ENCODE assay signal across 27 cellular contexts in the genomic region with DNA sequence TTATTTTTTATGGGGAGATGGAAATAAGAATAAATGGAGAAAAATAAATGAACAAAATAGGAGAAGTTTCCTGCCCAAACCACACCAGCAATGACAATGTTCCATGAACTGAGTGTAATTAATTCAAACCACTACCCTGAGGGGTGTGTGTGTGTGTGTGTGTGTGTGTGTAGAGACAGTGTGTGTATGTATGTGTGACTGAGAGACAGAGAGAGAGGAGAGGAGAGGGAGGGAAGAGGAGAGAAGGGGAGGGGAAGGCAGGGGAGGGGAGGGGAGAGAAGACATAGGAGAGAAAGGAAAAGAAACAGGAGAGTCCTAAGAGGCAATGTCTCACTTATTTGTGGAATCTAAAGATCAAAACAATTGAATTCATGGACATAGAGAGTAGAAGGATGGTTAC.
DNase-seq lines count a peak whose midpoint lies in the region; ATAC-seq, FAIRE-seq and TF ChIP-seq lines count a peak whose summit lies in the region.
"Had no signal": no experiment of that assay in that cellular context is flagged by ENCODE, and none has a peak within 500 bp of the region (broad histone marks: within the 10 kb centered on the region; RNA-seq: fewer than 3 reads in every experiment).

No MANE protein-coding gene starts in this region.

- H3K4me2 ChIP-seq in HepG2 (ENCODE audit: low read depth, low read length), result no peak overlapping the region; the same call in 1 of the 2 replicates
- H3K4me2 ChIP-seq in OCI-LY3 (ENCODE audit: low read length), result peak overlapping the region; percentile 38

- ATAC-seq in HepG2, result no peak
- no peak for ATAC-seq in right lobe of liver
- ATAC-seq in heart left ventricle, result no peak
- ATAC-seq in GM21723 (IDR thresholded peaks at IDR 0.05; ENCODE audit: unreplicated experiment), result no peak
- ATAC-seq: GM12878, HCT116, Panc1 had no signal

- H3K4me1 ChIP-seq in HepG2 (ENCODE audit: insufficient read depth, low read length) (peaks cover 33% of the 10 kb centered on the region), right lobe of liver (no peaks in the 10 kb centered on the region), OCI-LY3 (ENCODE audit: low read length) (peaks cover 57% of the 10 kb centered on the region), heart left ventricle (peaks cover 0 to 20% (median 8%) of the 10 kb centered on the region in 12 donors)
- H3K4me1 ChIP-seq: BE2C had no signal

- DNase-seq in NCI-H1105 treated with DMSO at 0.1 percent for 48 hours (lab: John Stamatoyannopoulos, UW), result peak; percentile 32
- DNase-seq in NCI-H1105 (lab: John Stamatoyannopoulos, UW), result no peak
- no peak for DNase-seq in HepG2 (ENCODE audit: low spot score)
- no peak for DNase-seq in right lobe of liver
- no peak for DNase-seq in heart left ventricle
- DNase-seq in T-helper 2 cell, result no peak
- DNase-seq: 8988T, ACHN, BE2C, EL, GDM1, GOT3, KBM-7, MG63, NCI-H1417 treated with DMSO at 0.1 percent for 48 hours, NCI-H187 treated with DMSO at 0.1 percent for 48 hours, NCI-H2107, NCI-H446 treated with DMSO at 0.1 percent for 48 hours, NCI-H774, SHP77 treated with DMSO at 0.1 percent for 48 hours, T1000 had no signal

- H3K9ac ChIP-seq in HepG2 (ENCODE audit: insufficient read depth, low read depth, low read length), result no peak overlapping the region
- H3K9ac ChIP-seq in OCI-LY3 (ENCODE audit: low read length), result no peak overlapping the region

- H3K9me3 ChIP-seq in HepG2 (ENCODE audit: low read length), result no peaks in the 10 kb centered on the region
- no peaks in the 10 kb centered on the region for H3K9me3 ChIP-seq in right lobe of liver
- peaks cover 11% of the 10 kb centered on the region; the same call in 1 of the 2 replicates for H3K9me3 ChIP-seq in OCI-LY3 (ENCODE audit: insufficient read depth, low read length)
- no peaks in the 10 kb centered on the region for H3K9me3 ChIP-seq in heart left ventricle
- H3K9me3 ChIP-seq: BE2C, MG63 had no signal

- no peak for TF ChIP-seq POLR2A in HepG2 (IDR thresholded peaks at IDR 0.05; ENCODE audit: insufficient read depth in 1 of 2, low read depth in 2 of 2, low read length in 2 of 2)
- TF ChIP-seq POLR2A in right lobe of liver (IDR thresholded peaks at IDR 0.05), result no peak
- TF ChIP-seq POLR2A in heart left ventricle (IDR thresholded peaks at IDR 0.05), result no peak

- H3K4me3 ChIP-seq in HepG2 (replicated peaks in 1 of 3; ENCODE audit: insufficient read depth in 1 of 3, low read depth in 2 of 3, low read length in 3 of 3) (no peak overlapping the region), right lobe of liver (no peak overlapping the region), OCI-LY3 (ENCODE audit: low read length) (0 out of 2 replicates have a peak overlapping the region, but pooled peaks have one; percentile 7), heart left ventricle (no peak overlapping the region)
- H3K4me3 ChIP-seq: GM12878, MG63 had no signal

- peak overlapping the region; percentile 61 for H2AFZ ChIP-seq in HepG2 (ENCODE audit: low read length)
- 0 out of 2 replicates have a peak overlapping the region, but pooled peaks have one; percentile 43 for H2AFZ ChIP-seq in OCI-LY3 (ENCODE audit: low read depth, low read length)

- H3K36me3 ChIP-seq in HepG2 (replicated peaks in 1 of 2; ENCODE audit: control insufficient read depth in 1 of 2, insufficient read depth in 2 of 2, low read length in 2 of 2) (no peaks in the 10 kb centered on the region), right lobe of liver (no peaks in the 10 kb centered on the region), OCI-LY3 (replicated peaks; ENCODE audit: low read depth, low read length) (no peaks in the 10 kb centered on the region), heart left ventricle (no peaks in the 10 kb centered on the region)
- H3K36me3 ChIP-seq: BE2C, MG63 had no signal

- FAIRE-seq in HepG2 (lab: Jason Lieb, UNC), result no peak
- FAIRE-seq: GM12878 had no signal

- POLR2A ChIA-PET in HepG2 (lab: Yijun Ruan, JAX), result no interaction called here

- H3K27me3 ChIP-seq in HepG2 (ENCODE audit: control insufficient read depth in 1 of 2, insufficient read depth in 2 of 2, low read length in 2 of 2), result peaks cover 0 to 5% of the 10 kb centered on the region in 2 experiments; a peak in 2 of 5 replicates
- no peaks in the 10 kb centered on the region for H3K27me3 ChIP-seq in right lobe of liver
- 0 out of 2 replicates have a peak, but pooled peaks cover 3% of the 10 kb centered on the region for H3K27me3 ChIP-seq in OCI-LY3 (ENCODE audit: low read depth, low read length)
- H3K27me3 ChIP-seq in heart left ventricle, result peaks cover 0 to 5% (median 0%) of the 10 kb centered on the region in 9 donors
- H3K27me3 ChIP-seq: MG63 had no signal

- TF ChIP-seq EP300 in HepG2 (IDR thresholded peaks at IDR 0.05; ENCODE audit: low read depth in 2 of 2, low read length in 2 of 2), result no peak
- no peak for TF ChIP-seq EP300 in HepG2 (CRISPR knock-in tag; IDR thresholded peaks at IDR 0.05; ENCODE audit: borderline replicate concordance)

- H3K27ac ChIP-seq in HepG2 (ENCODE audit: extremely low read length, insufficient read depth, low read length), result no peak overlapping the region
- H3K27ac ChIP-seq in right lobe of liver, result no peak overlapping the region
- H3K27ac ChIP-seq in OCI-LY3 (ENCODE audit: low read length), result no peak overlapping the region
- H3K27ac ChIP-seq in heart left ventricle, result no peak overlapping the region
- H3K27ac ChIP-seq: RWPE1 had no signal

- H4K20me1 ChIP-seq in HepG2 (ENCODE audit: insufficient read depth, low read length) (no peaks in the 10 kb centered on the region), OCI-LY3 (ENCODE audit: insufficient read depth, low read length) (no peaks in the 10 kb centered on the region)

- intact Hi-C loops in HepG2 (cut with micrococcal nuclease; ENCODE audit: unreplicated experiment) (loop anchor here (10.0 kb wide), 1 partner anchor 1239 kb away; no protein-coding TSS in a partner anchor), right lobe of liver (cut with DNase I) (no loop called here), heart left ventricle (cut with DNase I) (loop anchor here in 1 of 10 donors (10.0 kb wide), 1 partner anchor 1249 kb away; no protein-coding TSS in a partner anchor)

- TF ChIP-seq CTCF in HepG2 (CRISPR knock-in tag; IDR thresholded peaks at IDR 0.05) (no peak), right lobe of liver (IDR thresholded peaks at IDR 0.05) (no peak), OCI-LY3 (IDR thresholded peaks at IDR 0.05; ENCODE audit: low read depth, low read length) (no peak), heart left ventricle (IDR thresholded peaks at IDR 0.05) (no peak)

- in situ Hi-C loops in HepG2 (cut with HindIII; ENCODE audit: extremely low pct_ligation_motif_present, low pct_unique_long_range_greater_than_20kb), result loop anchor here (5.0 kb wide), 1 partner anchor 982 kb away; no protein-coding TSS in a partner anchor

- BruUV-seq in HepG2 (replicated peaks; lab: Mats Ljungman, UMichigan), result no TSS peak

- TF ChIP-seq RAD21 in HepG2 (CRISPR knock-in tag; IDR thresholded peaks at IDR 0.05), result no peak

- CTCF ChIA-PET in HepG2 (lab: Yijun Ruan, JAX; ENCODE audit: low intra/inter-chr PET ratio, low total read pairs), result no interaction called here

- H3K79me2 ChIP-seq in HepG2 (ENCODE audit: insufficient read depth, low read length), result no peaks in the 10 kb centered on the region
- no peaks in the 10 kb centered on the region for H3K79me2 ChIP-seq in OCI-LY3 (ENCODE audit: low read length)

TF ChIP-seq in HepG2, 621 proteins besides CTCF, POLR2A, EP300 and RAD21:
- TF ChIP-seq, protein P1, sequence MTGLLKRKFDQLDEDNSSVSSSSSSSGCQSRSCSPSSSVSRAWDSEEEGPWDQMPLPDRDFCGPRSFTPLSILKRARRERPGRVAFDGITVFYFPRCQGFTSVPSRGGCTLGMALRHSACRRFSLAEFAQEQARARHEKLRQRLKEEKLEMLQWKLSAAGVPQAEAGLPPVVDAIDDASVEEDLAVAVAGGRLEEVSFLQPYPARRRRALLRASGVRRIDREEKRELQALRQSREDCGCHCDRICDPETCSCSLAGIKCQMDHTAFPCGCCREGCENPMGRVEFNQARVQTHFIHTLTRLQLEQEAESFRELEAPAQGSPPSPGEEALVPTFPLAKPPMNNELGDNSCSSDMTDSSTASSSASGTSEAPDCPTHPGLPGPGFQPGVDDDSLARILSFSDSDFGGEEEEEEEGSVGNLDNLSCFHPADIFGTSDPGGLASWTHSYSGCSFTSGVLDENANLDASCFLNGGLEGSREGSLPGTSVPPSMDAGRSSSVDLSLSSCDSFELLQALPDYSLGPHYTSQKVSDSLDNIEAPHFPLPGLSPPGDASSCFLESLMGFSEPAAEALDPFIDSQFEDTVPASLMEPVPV (CRISPR knock-in tag; IDR thresholded peaks at IDR 0.05), result no peak
